ENCODE assay signal across 5 cellular contexts in the genomic region with DNA sequence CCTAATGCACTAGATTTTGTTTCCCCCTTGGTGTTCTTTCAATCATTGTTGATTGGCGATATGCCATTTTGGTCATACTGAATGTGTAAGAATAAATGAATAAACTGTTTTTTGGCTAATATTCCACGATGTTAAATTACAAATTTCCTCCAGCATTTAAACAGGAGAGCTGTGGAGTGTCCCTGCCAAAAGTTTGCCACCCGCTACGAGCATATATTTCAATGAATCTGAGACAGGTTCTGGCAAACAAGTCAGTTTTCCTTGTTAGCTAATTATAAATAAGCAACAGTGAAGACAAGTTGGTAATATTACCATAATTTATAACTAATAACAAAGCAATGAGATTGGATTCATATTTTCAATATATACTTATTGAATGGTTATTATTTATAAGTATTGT.
"Had no signal": no experiment of that assay in that cellular context is flagged by ENCODE, and none has a peak within 500 bp of the region (broad histone marks: within the 10 kb centered on the region; RNA-seq: fewer than 3 reads in every experiment).

No MANE protein-coding gene starts in this region.

- DNase-seq: H9, HCEC 1CT, IMR-90 had no signal

- H3K4me2 ChIP-seq: GM23338 had no signal

- H3K4me3 Mint-ChIP-seq: GM23338, H9 had no signal

- H2AFZ ChIP-seq: GM23338 had no signal

- H3K9me3 Mint-ChIP-seq: H9 had no signal

- H3K27ac Mint-ChIP-seq: GM23338, H9 had no signal

- H3K4me3 ChIP-seq: GM23338, K562 had no signal
